ENCODE assay signal across 23 cellular contexts in genomic region chr1:59766463-59766862, GRCh38. TPM values are rescaled to one million over a fixed set of nuclear protein-coding genes. Genes with fewer than 3 reads are reported as not detected.
DNase-seq lines count a peak whose midpoint lies in the region; ATAC-seq, FAIRE-seq and TF ChIP-seq lines count a peak whose summit lies in the region.
"Had no signal": no experiment of that assay in that cellular context is flagged by ENCODE, and none has a peak within 500 bp of the region (broad histone marks: within the 10 kb centered on the region; RNA-seq: fewer than 3 reads in every experiment).

No MANE protein-coding gene starts in this region.

- BruUV-seq in A673 (replicated peaks; lab: Mats Ljungman, UMichigan) = no TSS peak

- no peak overlapping the region; the same call in 1 of the 2 replicates for H2AFZ ChIP-seq in GM23338

- peak overlapping the region; percentile 83 for H3K27ac ChIP-seq in A673 (ENCODE audit: low read depth, low read length, poor library complexity, severe bottlenecking)
- no peak overlapping the region for H3K27ac ChIP-seq in GM23338 (ENCODE audit: low read depth)
- H3K27ac ChIP-seq: C4-2B, neutrophil, Peyer's patch, SJCRH30 had no signal

- H3K9me2 ChIP-seq in GM23338 (ENCODE audit: insufficient read depth) = 0 out of 2 replicates have a peak, but pooled peaks cover 3% of the 10 kb centered on the region

- H3K4me3 Mint-ChIP-seq in GM23338 = no peak overlapping the region
- H3K4me3 Mint-ChIP-seq in neural crest cell = no peak overlapping the region
- H3K4me3 Mint-ChIP-seq in HFFc6 = no peak overlapping the region
- no peak overlapping the region for H3K4me3 Mint-ChIP-seq in nephron progenitor cell
- H3K4me3 Mint-ChIP-seq: activated CD4-positive, alpha-beta T cell treated with anti-CD3 and anti-CD28 coated beads, Interleukin-2, amount 10 ng/mL, durations not matched to agents 24 days and 14 days; dendritic cell treated with granulocyte-macrophage colony-stimulating factor and Interleukin-4, amounts not matched to agents 40 ng/mL and 50 ng/mL, for 4 days; stimulated activated effector memory CD8-positive, alpha-beta T cell treated with anti-CD3 and anti-CD28 coated beads, Interleukin-12 subunit alpha, Interleukin-12 subunit beta, amount 100 ng/mL, for 72 hours had no signal

- H3K4me1 ChIP-seq in A673 (ENCODE audit: insufficient read depth, low read length, poor library complexity, severe bottlenecking) (peaks cover 77% of the 10 kb centered on the region), GM23338 (ENCODE audit: insufficient read depth) (peaks cover 25% of the 10 kb centered on the region)
- H3K4me1 ChIP-seq: Peyer's patch had no signal

- no peak for FAIRE-seq in bronchial epithelial cell (lab: Jason Lieb, UNC)

- H3K36me3 ChIP-seq in A673 (ENCODE audit: insufficient read depth, low read length, poor library complexity, severe bottlenecking) = no peaks in the 10 kb centered on the region
- H3K36me3 ChIP-seq in GM23338 (ENCODE audit: insufficient read depth) = no peaks in the 10 kb centered on the region
- H3K36me3 ChIP-seq in bronchial epithelial cell (ENCODE audit: control insufficient read depth, insufficient read depth, low read length) = no peaks in the 10 kb centered on the region
- H3K36me3 ChIP-seq: HAP-1, neutrophil, Peyer's patch, SJCRH30 had no signal

- peak; percentile 32; the same call in 1 of the 3 replicates for ATAC-seq in GM23338
- ATAC-seq: stimulated activated effector memory CD8-positive, alpha-beta T cell treated with anti-CD3 and anti-CD28 coated beads, Interleukin-12 subunit alpha, Interleukin-12 subunit beta, amount 100 ng/mL, for 72 hours had no signal

- H3K4me3 ChIP-seq in A673 (ENCODE audit: low read depth, low read length, poor library complexity, severe bottlenecking) (no peak overlapping the region), GM23338 (no peak overlapping the region), bronchial epithelial cell (ENCODE audit: low read depth, low read length) (no peak overlapping the region)
- H3K4me3 ChIP-seq: HAP-1, lung, Peyer's patch, SJCRH30, skin epidermis had no signal

- H3K36me3 Mint-ChIP-seq in GM23338 (ENCODE audit: low read depth) (no peaks in the 10 kb centered on the region), neural crest cell (ENCODE audit: low read depth) (no peaks in the 10 kb centered on the region), HFFc6 (ENCODE audit: low read depth) (no peaks in the 10 kb centered on the region), nephron progenitor cell (ENCODE audit: low read depth) (peaks cover 5% of the 10 kb centered on the region)
- H3K36me3 Mint-ChIP-seq: stimulated activated effector memory CD8-positive, alpha-beta T cell treated with anti-CD3 and anti-CD28 coated beads, Interleukin-12 subunit alpha, Interleukin-12 subunit beta, amount 100 ng/mL, for 72 hours had no signal

- no peaks in the 10 kb centered on the region for H3F3A ChIP-seq in GM23338 (replicated peaks; ENCODE audit: low read depth)

- H3K27me3 Mint-ChIP-seq in GM23338 (ENCODE audit: insufficient read depth, low read depth, poor library complexity) (no peaks in the 10 kb centered on the region), neural crest cell (ENCODE audit: low read depth) (no peaks in the 10 kb centered on the region), HFFc6 (ENCODE audit: insufficient read depth) (peaks cover 2% of the 10 kb centered on the region), nephron progenitor cell (ENCODE audit: low read depth, poor library complexity) (peaks cover 3% of the 10 kb centered on the region)
- H3K27me3 Mint-ChIP-seq: activated CD4-positive, alpha-beta T cell treated with anti-CD3 and anti-CD28 coated beads, Interleukin-2, amount 10 ng/mL, durations not matched to agents 24 days and 14 days; dendritic cell treated with granulocyte-macrophage colony-stimulating factor and Interleukin-4, amounts not matched to agents 40 ng/mL and 50 ng/mL, for 4 days had no signal

- no peaks in the 10 kb centered on the region for H4K20me1 ChIP-seq in GM23338 (replicated peaks; ENCODE audit: insufficient read depth)

- H3K9me3 Mint-ChIP-seq in GM23338 (no peaks in the 10 kb centered on the region), neural crest cell (no peaks in the 10 kb centered on the region), HFFc6 (no peaks in the 10 kb centered on the region), nephron progenitor cell (no peaks in the 10 kb centered on the region)
- H3K9me3 Mint-ChIP-seq: activated CD4-positive, alpha-beta T cell treated with anti-CD3 and anti-CD28 coated beads, Interleukin-2, amount 10 ng/mL, durations not matched to agents 24 days and 14 days; dendritic cell treated with granulocyte-macrophage colony-stimulating factor and Interleukin-4, amounts not matched to agents 40 ng/mL and 50 ng/mL, for 4 days; stimulated activated effector memory CD8-positive, alpha-beta T cell treated with anti-CD3 and anti-CD28 coated beads, Interleukin-12 subunit alpha, Interleukin-12 subunit beta, amount 100 ng/mL, for 72 hours had no signal

- H3K27me3 ChIP-seq in A673 (replicated peaks; ENCODE audit: insufficient read depth, low read depth, low read length, poor library complexity) (no peaks in the 10 kb centered on the region), GM23338 (ENCODE audit: insufficient read depth) (no peaks in the 10 kb centered on the region), bronchial epithelial cell (ENCODE audit: control insufficient read depth, insufficient read depth, low read length) (no peaks in the 10 kb centered on the region)
- H3K27me3 ChIP-seq: neutrophil, Peyer's patch, SJCRH30 had no signal

- H3K27ac Mint-ChIP-seq in GM23338 (0 out of 2 replicates have a peak overlapping the region, but pooled peaks have one; percentile 3), neural crest cell (ENCODE audit: unreplicated experiment) (peak overlapping the region; percentile 3), HFFc6 (no peak overlapping the region), nephron progenitor cell (no peak overlapping the region)
- H3K27ac Mint-ChIP-seq: activated CD4-positive, alpha-beta T cell treated with anti-CD3 and anti-CD28 coated beads, Interleukin-2, amount 10 ng/mL, durations not matched to agents 24 days and 14 days; dendritic cell treated with granulocyte-macrophage colony-stimulating factor and Interleukin-4, amounts not matched to agents 40 ng/mL and 50 ng/mL, for 4 days; stimulated activated effector memory CD8-positive, alpha-beta T cell treated with anti-CD3 and anti-CD28 coated beads, Interleukin-12 subunit alpha, Interleukin-12 subunit beta, amount 100 ng/mL, for 72 hours had no signal

- no peaks in the 10 kb centered on the region for H3K9me3 ChIP-seq in A673 (ENCODE audit: low read depth, low read length, poor library complexity, severe bottlenecking)
- H3K9me3 ChIP-seq: HAP-1, neutrophil, Peyer's patch, SJCRH30 had no signal

- H3K4me2 ChIP-seq in GM23338 = peak overlapping the region; percentile 12; the same call in 1 of the 2 replicates

- DNase-seq in A673 (ENCODE audit: low spot score) = peak; percentile 60
- no peak for DNase-seq in GM23338 (ENCODE audit: low spot score)
- peak; percentile 29 for DNase-seq in bronchial epithelial cell (ENCODE audit: low read depth)
- no peak for DNase-seq in neural crest cell (ENCODE audit: low read depth, low spot score)
- DNase-seq in HFFc6 = no peak
- no peak for DNase-seq in OCI-M2 (lab: John Stamatoyannopoulos, UW; ENCODE audit: unreplicated experiment)
- DNase-seq in nephron progenitor cell = no peak
- DNase-seq: activated CD4-positive, alpha-beta T cell treated with anti-CD3 and anti-CD28 coated beads, Interleukin-2, amount 10 ng/mL, durations not matched to agents 24 days and 14 days; activated naive CD4-positive, alpha-beta T cell treated with anti-CD3 and anti-CD28 coated beads, Interleukin-2, amount 50 U/mL, for 16 hours; caudate nucleus; Kasumi-1; kidney glomerular epithelial cell; Peyer's patch; SJCRH30; substantia nigra had no signal

- CTCF ChIA-PET in A673 (lab: Charles Lee) = no interaction called here

- TF ChIP-seq CTCF in A673 (conservative IDR thresholded peaks at IDR 0.05; ENCODE audit: low read depth, low read length) = no peak
- no peak for TF ChIP-seq CTCF in GM23338 (conservative IDR thresholded peaks at IDR 0.05; ENCODE audit: low read depth in 2 of 2)
- no peak for TF ChIP-seq CTCF in bronchial epithelial cell (IDR thresholded peaks at IDR 0.05; ENCODE audit: insufficient read depth, low read length, severe bottlenecking)
- no peak for TF ChIP-seq CTCF in neural crest cell (conservative IDR thresholded peaks at IDR 0.05)
- no peak for TF ChIP-seq CTCF in HFFc6 (IDR thresholded peaks at IDR 0.05)
- TF ChIP-seq CTCF in nephron progenitor cell (IDR thresholded peaks at IDR 0.05) = no peak

- intact Hi-C loops in A673 (cut with micrococcal nuclease; ENCODE audit: unreplicated experiment) = loop anchor here (2.0 kb wide), 1 partner anchor 46 kb away; no protein-coding TSS in a partner anchor

- H3K79me2 ChIP-seq in GM23338 (replicated peaks; ENCODE audit: insufficient read depth) = no peaks in the 10 kb centered on the region

- POLR2A ChIA-PET in A673 (lab: Charles Lee; ENCODE audit: low non-redundant PET) = interaction anchor here (0.6 kb wide), 1 partner anchor 76 kb away, joined by 3 read pairs; no protein-coding TSS in a partner anchor

- H3K4me1 Mint-ChIP-seq in GM23338 = peaks cover 14% of the 10 kb centered on the region
- H3K4me1 Mint-ChIP-seq in neural crest cell = peaks cover 31% of the 10 kb centered on the region
- peaks cover 19% of the 10 kb centered on the region for H3K4me1 Mint-ChIP-seq in HFFc6 (ENCODE audit: low read depth)
- peaks cover 14% of the 10 kb centered on the region for H3K4me1 Mint-ChIP-seq in nephron progenitor cell
- H3K4me1 Mint-ChIP-seq: activated CD4-positive, alpha-beta T cell treated with anti-CD3 and anti-CD28 coated beads, Interleukin-2, amount 10 ng/mL, durations not matched to agents 24 days and 14 days; stimulated activated effector memory CD8-positive, alpha-beta T cell treated with anti-CD3 and anti-CD28 coated beads, Interleukin-12 subunit alpha, Interleukin-12 subunit beta, amount 100 ng/mL, for 72 hours had no signal

TF ChIP-seq in GM23338, 12 proteins besides CTCF, POLR2A, EP300 and RAD21:
- no peak for TF ChIP-seq STAT1 (IDR thresholded peaks at IDR 0.05; ENCODE audit: unreplicated experiment)
- no peak for TF ChIP-seq ZNF331 (CRISPR knock-in tag; IDR thresholded peaks at IDR 0.05; ENCODE audit: low read depth)

RNA-seq across cellular contexts. Expression of gene HOOK1, which starts 48.3 kb away (rescaled TPM):
- total RNA-seq in A673 (2021) = 272 and 293 TPM in 2 replicates
- 27.6 and 28.6 TPM in 2 replicates for total RNA-seq in GM23338 (2014; rRNA removed; shearing (Covaris generic))
- polyA plus RNA-seq in GM23338 (2016; fragmentation: Nextera tagmentation; extraction: Ambion mirVana) = 19.4 and 27.4 TPM in 2 replicates
- total RNA-seq in bronchial epithelial cell = 10.3 and 14.6 TPM in 2 replicates
- total RNA-seq in neural crest cell = 2.1 TPM in 2 replicates
- not detected for total RNA-seq in HFFc6 (2021; fragmentation: NEBNext Ultra II Directional; extraction: Animal tissue kit (Norgen Biotek cat#: 25700))
- polyA plus RNA-seq: AG04450 had no signal

Comparison
In these comparisons a context has a peak if more than half of its experiments do, and no peak if none do; other contexts are left out.
1. DNase-seq: peak in A673 (single experiment) and bronchial epithelial cell (single experiment); none in GM23338 (single experiment), neural crest cell (single experiment), HFFc6 (single experiment), OCI-M2 (single experiment) and nephron progenitor cell (single experiment).
2. H3K27ac Mint-ChIP-seq: peak in GM23338 (single experiment) and neural crest cell (single experiment); none in HFFc6 (single experiment) and nephron progenitor cell (single experiment).